Comparison of ENCODE assay signal across 8 cellular contexts in genomic region chr2:45494275-45494977, GRCh38.
DNase-seq lines count a peak whose midpoint lies in the region; ATAC-seq and TF ChIP-seq lines count a peak whose summit lies in the region.

No MANE protein-coding gene starts in this region.

- H3K4me3 ChIP-seq in lower lobe of right lung = no peak overlapping the region

- H3K36me3 ChIP-seq in lower lobe of right lung = no peaks in the 10 kb centered on the region

- H3K27ac ChIP-seq in lower lobe of right lung = no peak overlapping the region

- peak; percentile 39 to 52 for ATAC-seq in lower lobe of right lung
- no peak for ATAC-seq in GM18520 (IDR thresholded peaks at IDR 0.05; ENCODE audit: unreplicated experiment)
- no peak for ATAC-seq in HG03135 (IDR thresholded peaks at IDR 0.05; ENCODE audit: unreplicated experiment)

- H3K27me3 ChIP-seq in lower lobe of right lung (ENCODE audit: low read depth) = no peaks in the 10 kb centered on the region

- intact Hi-C loops in lower lobe of right lung (cut with DNase I) = loop anchor here (10.0 kb wide), 1 partner anchor 510 kb away; no protein-coding TSS in a partner anchor

- DNase-seq in DMS153 treated with DMSO at 0.1 percent for 48 hours (lab: John Stamatoyannopoulos, UW; ENCODE audit: unreplicated experiment) (peak; percentile 69), HT1080 (ENCODE audit: low read depth) (peak; percentile 34), NCI-H774 (lab: John Stamatoyannopoulos, UW) (peak; percentile 43), lower lobe of right lung (no peak), UCSD-AML1 (lab: John Stamatoyannopoulos, UW; ENCODE audit: unreplicated experiment) (no peak)
- DNase-seq in central memory CD4-positive, alpha-beta T cell = peak; percentile 12

- TF ChIP-seq CTCF in lower lobe of right lung (IDR thresholded peaks at IDR 0.05) = peak; percentile 76

- H3K9me3 ChIP-seq in lower lobe of right lung = no peaks in the 10 kb centered on the region

- no peaks in the 10 kb centered on the region for H3K4me1 ChIP-seq in lower lobe of right lung

Comparison
In these comparisons a context has a peak if more than half of its experiments do, and no peak if none do; other contexts are left out.
1. DNase-seq: peak in DMS153 treated with DMSO at 0.1 percent for 48 hours (single experiment), HT1080 (single experiment), NCI-H774 (single experiment) and central memory CD4-positive, alpha-beta T cell (single experiment); none in lower lobe of right lung (single experiment) and UCSD-AML1 (single experiment).
2. ATAC-seq: peak in lower lobe of right lung (2 of 2); none in GM18520 (single experiment) and HG03135 (single experiment).